ENCODE assay signal across 10 cellular contexts in the genomic region with DNA sequence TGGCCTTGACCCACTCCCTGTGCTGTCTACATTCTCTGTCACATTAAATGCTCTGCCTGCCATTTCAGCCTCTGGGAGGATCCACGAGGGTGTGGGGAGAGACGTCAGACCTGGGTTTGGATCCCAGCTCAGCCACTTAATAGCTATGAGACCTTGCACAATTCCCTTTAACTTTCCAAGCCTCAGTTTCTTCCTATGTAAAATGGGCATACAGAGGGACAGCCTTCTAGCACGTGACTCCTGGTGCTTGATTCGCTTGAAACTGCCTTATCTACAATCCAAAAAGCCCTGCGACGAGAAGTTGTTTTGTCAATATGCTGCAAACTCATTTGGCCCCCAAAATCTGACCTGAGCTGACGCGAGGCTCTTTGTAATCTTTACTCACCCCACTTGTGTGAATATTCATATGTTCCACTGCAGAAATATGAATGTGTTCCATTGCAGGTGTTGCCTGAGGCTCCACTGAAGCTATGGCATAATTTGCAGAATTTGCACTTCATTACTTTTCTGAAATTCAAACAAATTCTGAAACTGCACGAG. TPM values are rescaled to one million over a fixed set of nuclear protein-coding genes. Genes with fewer than 3 reads are reported as not detected.
DNase-seq lines count a peak whose midpoint lies in the region; ATAC-seq and TF ChIP-seq lines count a peak whose summit lies in the region.
"Had no signal": no experiment of that assay in that cellular context is flagged by ENCODE, and none has a peak within 500 bp of the region (broad histone marks: within the 10 kb centered on the region; RNA-seq: fewer than 3 reads in every experiment).

No MANE protein-coding gene starts in this region.

- H4K20me1 ChIP-seq in PC-9 (ENCODE audit: insufficient read depth) = no peaks in the 10 kb centered on the region

- H3K36me3 Mint-ChIP-seq in activated CD4-positive, alpha-beta T cell treated with anti-CD3 and anti-CD28 coated beads, Interleukin-2, amount 10 ng/mL, durations not matched to agents 7 days and 5 days (ENCODE audit: low read depth) = peaks cover 15% of the 10 kb centered on the region
- no peaks in the 10 kb centered on the region for H3K36me3 Mint-ChIP-seq in dendritic cell treated with granulocyte-macrophage colony-stimulating factor and Interleukin-4, amounts not matched to agents 40 ng/mL and 50 ng/mL, for 4 days (ENCODE audit: low read depth)

- peaks cover 80% of the 10 kb centered on the region for H3K4me1 ChIP-seq in PC-9 (replicated peaks; ENCODE audit: insufficient read depth)

- H3K36me3 ChIP-seq in PC-9 (ENCODE audit: low read depth) = peaks cover 32% of the 10 kb centered on the region

- H2AFZ ChIP-seq in PC-9 = no peak overlapping the region

- TF ChIP-seq CTCF in PC-9 (conservative IDR thresholded peaks at IDR 0.05) = no peak
- no peak for TF ChIP-seq CTCF in coronary artery (IDR thresholded peaks at IDR 0.05)

- intact Hi-C loops in PC-9 (cut with micrococcal nuclease; ENCODE audit: unreplicated experiment) = loop anchor here (1.0 to 2.0 kb wide), 4 partner anchors 12 to 203 kb away; no protein-coding TSS in a partner anchor
- intact Hi-C loops in dendritic cell treated with granulocyte-macrophage colony-stimulating factor and Interleukin-4, amounts not matched to agents 40 ng/mL and 50 ng/mL, for 4 days (cut with micrococcal nuclease) = no loop called here

- H3K4me2 ChIP-seq in PC-9 = peak overlapping the region; percentile 68

- CTCF ChIA-PET in activated CD4-positive, alpha-beta T cell treated with anti-CD3 and anti-CD28 coated beads, Interleukin-2, amount 10 ng/mL, durations not matched to agents 7 days and 5 days (lab: Charles Lee) = interaction anchor here (1.2 to 1.8 kb wide), 3 partner anchors 12 to 19 kb away, joined by 3 to 5 read pairs (median 4); no protein-coding TSS in a partner anchor
- CTCF ChIA-PET in PC-9 (lab: Charles Lee) = interaction anchor here (0.7 to 1.2 kb wide), 3 partner anchors 12 to 204 kb away, joined by 3 read pairs; no protein-coding TSS in a partner anchor

- H3K27ac Mint-ChIP-seq in activated CD4-positive, alpha-beta T cell treated with anti-CD3 and anti-CD28 coated beads, Interleukin-2, amount 10 ng/mL, durations not matched to agents 7 days and 5 days = no peak overlapping the region
- H3K27ac Mint-ChIP-seq in dendritic cell treated with granulocyte-macrophage colony-stimulating factor and Interleukin-4, amounts not matched to agents 40 ng/mL and 50 ng/mL, for 4 days = peak overlapping the region; percentile 58

- DNase-seq in activated CD4-positive, alpha-beta T cell treated with anti-CD3 and anti-CD28 coated beads, Interleukin-2, amount 10 ng/mL, durations not matched to agents 7 days and 5 days = no peak
- DNase-seq in activated CD4-positive, alpha-beta T cell treated with anti-CD3 and anti-CD28 coated beads, Interleukin-2, amount 50 U/mL, for 1 hour = no peak
- DNase-seq in PC-9 = no peak
- no peak for DNase-seq in stimulated activated naive CD8-positive, alpha-beta T cell treated with anti-CD3 and anti-CD28 coated beads, Interleukin-15, Interleukin-2, amounts not matched to agents 100 U/mL and 50 U/mL, for 24 hours
- no peak for DNase-seq in coronary artery (ENCODE audit: low spot score)
- DNase-seq in HT-29 (ENCODE audit: low spot score) = no peak
- no peak for DNase-seq in NCI-H2029 (lab: John Stamatoyannopoulos, UW)
- DNase-seq: activated gamma-delta T cell, dorsolateral prefrontal cortex had no signal

- H3K27me3 ChIP-seq in PC-9 (ENCODE audit: insufficient read depth, low read depth) = no peaks in the 10 kb centered on the region
- H3K27me3 ChIP-seq: dorsolateral prefrontal cortex had no signal

- POLR2A ChIA-PET in activated CD4-positive, alpha-beta T cell treated with anti-CD3 and anti-CD28 coated beads, Interleukin-2, amount 10 ng/mL, durations not matched to agents 7 days and 5 days (lab: Charles Lee) = interaction anchor here (0.8 to 1.0 kb wide), 2 partner anchors 12 to 204 kb away, joined by 3 read pairs; no protein-coding TSS in a partner anchor
- POLR2A ChIA-PET in PC-9 (lab: Charles Lee; ENCODE audit: unreplicated experiment) = interaction anchor here (0.6 kb wide), 1 partner anchor 113 kb away, joined by 26 read pairs; no protein-coding TSS in a partner anchor

- H3F3A ChIP-seq in PC-9 (ENCODE audit: insufficient read depth, low read depth) = peaks cover 63% of the 10 kb centered on the region

- H3K4me3 Mint-ChIP-seq in activated CD4-positive, alpha-beta T cell treated with anti-CD3 and anti-CD28 coated beads, Interleukin-2, amount 10 ng/mL, durations not matched to agents 7 days and 5 days = peak overlapping the region; percentile 11
- no peak overlapping the region for H3K4me3 Mint-ChIP-seq in dendritic cell treated with granulocyte-macrophage colony-stimulating factor and Interleukin-4, amounts not matched to agents 40 ng/mL and 50 ng/mL, for 4 days

- 0 out of 2 replicates have a peak, but pooled peaks cover 8% of the 10 kb centered on the region for H3K9me3 ChIP-seq in PC-9 (ENCODE audit: insufficient read depth, low read depth)

- H3K4me3 ChIP-seq in PC-9 (peak overlapping the region; percentile 22; the same call in 1 of the 2 replicates), coronary artery (no peak overlapping the region)
- H3K4me3 ChIP-seq: dorsolateral prefrontal cortex had no signal

- H3K27me3 Mint-ChIP-seq in activated CD4-positive, alpha-beta T cell treated with anti-CD3 and anti-CD28 coated beads, Interleukin-2, amount 10 ng/mL, durations not matched to agents 7 days and 5 days = peaks cover 38% of the 10 kb centered on the region
- peaks cover 38% of the 10 kb centered on the region for H3K27me3 Mint-ChIP-seq in dendritic cell treated with granulocyte-macrophage colony-stimulating factor and Interleukin-4, amounts not matched to agents 40 ng/mL and 50 ng/mL, for 4 days

- H3K79me2 ChIP-seq in PC-9 (ENCODE audit: low read depth) = peaks cover 81% of the 10 kb centered on the region

- peaks cover 16% of the 10 kb centered on the region for H3K9me3 Mint-ChIP-seq in activated CD4-positive, alpha-beta T cell treated with anti-CD3 and anti-CD28 coated beads, Interleukin-2, amount 10 ng/mL, durations not matched to agents 7 days and 5 days
- peaks cover 6% of the 10 kb centered on the region for H3K9me3 Mint-ChIP-seq in dendritic cell treated with granulocyte-macrophage colony-stimulating factor and Interleukin-4, amounts not matched to agents 40 ng/mL and 50 ng/mL, for 4 days

- peak; percentile 47 for ATAC-seq in stimulated activated naive CD8-positive, alpha-beta T cell treated with anti-CD3 and anti-CD28 coated beads, Interleukin-15, Interleukin-2, amounts not matched to agents 100 U/mL and 50 U/mL, for 24 hours

- H3K9me2 ChIP-seq in PC-9 (ENCODE audit: insufficient read depth) = no peaks in the 10 kb centered on the region

- H3K4me1 Mint-ChIP-seq in activated CD4-positive, alpha-beta T cell treated with anti-CD3 and anti-CD28 coated beads, Interleukin-2, amount 10 ng/mL, durations not matched to agents 7 days and 5 days = peaks cover 68% of the 10 kb centered on the region
- peaks cover 74% of the 10 kb centered on the region for H3K4me1 Mint-ChIP-seq in dendritic cell treated with granulocyte-macrophage colony-stimulating factor and Interleukin-4, amounts not matched to agents 40 ng/mL and 50 ng/mL, for 4 days (ENCODE audit: low read depth)

- peak overlapping the region; percentile 97 for H3K27ac ChIP-seq in PC-9
- H3K27ac ChIP-seq in coronary artery = no peak overlapping the region
- H3K27ac ChIP-seq: dorsolateral prefrontal cortex had no signal

- no TSS peak for BruUV-seq in PC-9 (replicated peaks; lab: Mats Ljungman, UMichigan)

RNA-seq across cellular contexts. Expression of gene TOX2, which starts 40.1 kb away (rescaled TPM):
- 1 to 10 TPM; 1.5 to 1.9 TPM for total RNA-seq in activated CD4-positive, alpha-beta T cell treated with anti-CD3 and anti-CD28 coated beads, Interleukin-2, amount 10 ng/mL, durations not matched to agents 7 days and 5 days
- total RNA-seq in PC-9 (2021) = 24.0 and 30.1 TPM in 2 replicates
- 0.18 and 1.9 TPM in 2 replicates for total RNA-seq in HT-29 (2014; rRNA removed; shearing (Covaris generic))
